Comparison of ENCODE assay signal across 1 cellular context in the genomic region with DNA sequence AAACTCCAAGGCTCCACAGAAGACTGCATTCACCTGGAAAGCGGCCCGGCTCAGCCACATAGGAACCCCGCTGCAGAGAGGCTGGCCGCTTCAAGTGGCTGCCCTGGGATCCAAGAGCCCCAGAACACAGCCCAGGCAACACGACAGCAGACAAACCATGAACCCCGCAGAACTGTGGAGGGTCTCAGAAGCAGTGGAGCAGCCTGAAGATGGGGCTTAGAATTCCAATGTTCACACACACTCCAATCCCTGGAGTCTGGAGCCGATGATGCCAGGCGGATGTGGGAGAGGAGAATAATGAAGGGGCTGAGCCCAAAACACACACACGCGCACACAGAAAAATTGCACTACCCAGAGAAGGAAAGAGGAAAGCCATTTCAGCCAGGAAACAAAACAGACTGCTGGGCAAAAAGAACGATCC.
TF ChIP-seq lines count a peak whose summit lies in the region.

No MANE protein-coding gene starts in this region.

TF ChIP-seq in GM23338, 12 proteins besides CTCF, POLR2A, EP300 and RAD21 (continued from another document):
- TF ChIP-seq, protein P1, sequence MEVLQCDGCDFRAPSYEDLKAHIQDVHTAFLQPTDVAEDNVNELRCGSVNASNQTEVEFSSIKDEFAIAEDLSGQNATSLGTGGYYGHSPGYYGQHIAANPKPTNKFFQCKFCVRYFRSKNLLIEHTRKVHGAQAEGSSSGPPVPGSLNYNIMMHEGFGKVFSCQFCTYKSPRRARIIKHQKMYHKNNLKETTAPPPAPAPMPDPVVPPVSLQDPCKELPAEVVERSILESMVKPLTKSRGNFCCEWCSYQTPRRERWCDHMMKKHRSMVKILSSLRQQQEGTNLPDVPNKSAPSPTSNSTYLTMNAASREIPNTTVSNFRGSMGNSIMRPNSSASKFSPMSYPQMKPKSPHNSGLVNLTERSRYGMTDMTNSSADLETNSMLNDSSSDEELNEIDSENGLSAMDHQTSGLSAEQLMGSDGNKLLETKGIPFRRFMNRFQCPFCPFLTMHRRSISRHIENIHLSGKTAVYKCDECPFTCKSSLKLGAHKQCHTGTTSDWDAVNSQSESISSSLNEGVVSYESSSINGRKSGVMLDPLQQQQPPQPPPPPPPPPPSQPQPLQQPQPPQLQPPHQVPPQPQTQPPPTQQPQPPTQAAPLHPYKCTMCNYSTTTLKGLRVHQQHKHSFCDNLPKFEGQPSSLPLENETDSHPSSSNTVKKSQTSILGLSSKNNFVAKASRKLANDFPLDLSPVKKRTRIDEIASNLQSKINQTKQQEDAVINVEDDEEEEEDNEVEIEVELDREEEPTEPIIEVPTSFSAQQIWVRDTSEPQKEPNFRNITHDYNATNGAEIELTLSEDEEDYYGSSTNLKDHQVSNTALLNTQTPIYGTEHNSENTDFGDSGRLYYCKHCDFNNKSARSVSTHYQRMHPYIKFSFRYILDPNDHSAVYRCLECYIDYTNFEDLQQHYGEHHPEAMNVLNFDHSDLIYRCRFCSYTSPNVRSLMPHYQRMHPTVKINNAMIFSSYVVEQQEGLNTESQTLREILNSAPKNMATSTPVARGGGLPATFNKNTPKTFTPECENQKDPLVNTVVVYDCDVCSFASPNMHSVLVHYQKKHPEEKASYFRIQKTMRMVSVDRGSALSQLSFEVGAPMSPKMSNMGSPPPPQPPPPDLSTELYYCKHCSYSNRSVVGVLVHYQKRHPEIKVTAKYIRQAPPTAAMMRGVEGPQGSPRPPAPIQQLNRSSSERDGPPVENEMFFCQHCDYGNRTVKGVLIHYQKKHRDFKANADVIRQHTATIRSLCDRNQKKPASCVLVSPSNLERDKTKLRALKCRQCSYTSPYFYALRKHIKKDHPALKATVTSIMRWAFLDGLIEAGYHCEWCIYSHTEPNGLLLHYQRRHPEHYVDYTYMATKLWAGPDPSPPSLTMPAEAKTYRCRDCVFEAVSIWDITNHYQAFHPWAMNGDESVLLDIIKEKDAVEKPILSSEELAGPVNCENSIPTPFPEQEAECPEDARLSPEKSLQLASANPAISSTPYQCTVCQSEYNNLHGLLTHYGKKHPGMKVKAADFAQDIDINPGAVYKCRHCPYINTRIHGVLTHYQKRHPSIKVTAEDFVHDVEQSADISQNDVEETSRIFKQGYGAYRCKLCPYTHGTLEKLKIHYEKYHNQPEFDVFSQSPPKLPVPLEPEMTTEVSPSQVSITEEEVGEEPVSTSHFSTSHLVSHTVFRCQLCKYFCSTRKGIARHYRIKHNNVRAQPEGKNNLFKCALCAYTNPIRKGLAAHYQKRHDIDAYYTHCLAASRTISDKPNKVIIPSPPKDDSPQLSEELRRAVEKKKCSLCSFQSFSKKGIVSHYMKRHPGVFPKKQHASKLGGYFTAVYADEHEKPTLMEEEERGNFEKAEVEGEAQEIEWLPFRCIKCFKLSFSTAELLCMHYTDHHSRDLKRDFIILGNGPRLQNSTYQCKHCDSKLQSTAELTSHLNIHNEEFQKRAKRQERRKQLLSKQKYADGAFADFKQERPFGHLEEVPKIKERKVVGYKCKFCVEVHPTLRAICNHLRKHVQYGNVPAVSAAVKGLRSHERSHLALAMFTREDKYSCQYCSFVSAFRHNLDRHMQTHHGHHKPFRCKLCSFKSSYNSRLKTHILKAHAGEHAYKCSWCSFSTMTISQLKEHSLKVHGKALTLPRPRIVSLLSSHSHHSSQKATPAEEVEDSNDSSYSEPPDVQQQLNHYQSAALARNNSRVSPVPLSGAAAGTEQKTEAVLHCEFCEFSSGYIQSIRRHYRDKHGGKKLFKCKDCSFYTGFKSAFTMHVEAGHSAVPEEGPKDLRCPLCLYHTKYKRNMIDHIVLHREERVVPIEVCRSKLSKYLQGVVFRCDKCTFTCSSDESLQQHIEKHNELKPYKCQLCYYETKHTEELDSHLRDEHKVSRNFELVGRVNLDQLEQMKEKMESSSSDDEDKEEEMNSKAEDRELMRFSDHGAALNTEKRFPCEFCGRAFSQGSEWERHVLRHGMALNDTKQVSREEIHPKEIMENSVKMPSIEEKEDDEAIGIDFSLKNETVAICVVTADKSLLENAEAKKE (CRISPR knock-in tag; IDR thresholded peaks at IDR 0.05) = no peak
- TF ChIP-seq, protein P2, sequence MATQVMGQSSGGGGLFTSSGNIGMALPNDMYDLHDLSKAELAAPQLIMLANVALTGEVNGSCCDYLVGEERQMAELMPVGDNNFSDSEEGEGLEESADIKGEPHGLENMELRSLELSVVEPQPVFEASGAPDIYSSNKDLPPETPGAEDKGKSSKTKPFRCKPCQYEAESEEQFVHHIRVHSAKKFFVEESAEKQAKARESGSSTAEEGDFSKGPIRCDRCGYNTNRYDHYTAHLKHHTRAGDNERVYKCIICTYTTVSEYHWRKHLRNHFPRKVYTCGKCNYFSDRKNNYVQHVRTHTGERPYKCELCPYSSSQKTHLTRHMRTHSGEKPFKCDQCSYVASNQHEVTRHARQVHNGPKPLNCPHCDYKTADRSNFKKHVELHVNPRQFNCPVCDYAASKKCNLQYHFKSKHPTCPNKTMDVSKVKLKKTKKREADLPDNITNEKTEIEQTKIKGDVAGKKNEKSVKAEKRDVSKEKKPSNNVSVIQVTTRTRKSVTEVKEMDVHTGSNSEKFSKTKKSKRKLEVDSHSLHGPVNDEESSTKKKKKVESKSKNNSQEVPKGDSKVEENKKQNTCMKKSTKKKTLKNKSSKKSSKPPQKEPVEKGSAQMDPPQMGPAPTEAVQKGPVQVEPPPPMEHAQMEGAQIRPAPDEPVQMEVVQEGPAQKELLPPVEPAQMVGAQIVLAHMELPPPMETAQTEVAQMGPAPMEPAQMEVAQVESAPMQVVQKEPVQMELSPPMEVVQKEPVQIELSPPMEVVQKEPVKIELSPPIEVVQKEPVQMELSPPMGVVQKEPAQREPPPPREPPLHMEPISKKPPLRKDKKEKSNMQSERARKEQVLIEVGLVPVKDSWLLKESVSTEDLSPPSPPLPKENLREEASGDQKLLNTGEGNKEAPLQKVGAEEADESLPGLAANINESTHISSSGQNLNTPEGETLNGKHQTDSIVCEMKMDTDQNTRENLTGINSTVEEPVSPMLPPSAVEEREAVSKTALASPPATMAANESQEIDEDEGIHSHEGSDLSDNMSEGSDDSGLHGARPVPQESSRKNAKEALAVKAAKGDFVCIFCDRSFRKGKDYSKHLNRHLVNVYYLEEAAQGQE (IDR thresholded peaks at IDR 0.05; ENCODE audit: unreplicated experiment) = no peak
- no peak for TF ChIP-seq JUNB (IDR thresholded peaks at IDR 0.05; ENCODE audit: unreplicated experiment)
- TF ChIP-seq POLR2AphosphoS5 (IDR thresholded peaks at IDR 0.05; ENCODE audit: low read depth) = no peak
- TF ChIP-seq NANOG (IDR thresholded peaks at IDR 0.05; ENCODE audit: borderline replicate concordance) = no peak
- TF ChIP-seq STAT1 (IDR thresholded peaks at IDR 0.05; ENCODE audit: unreplicated experiment) = no peak
- no peak for TF ChIP-seq ZNF331 (CRISPR knock-in tag; IDR thresholded peaks at IDR 0.05; ENCODE audit: low read depth)
- TF ChIP-seq, protein P3, sequence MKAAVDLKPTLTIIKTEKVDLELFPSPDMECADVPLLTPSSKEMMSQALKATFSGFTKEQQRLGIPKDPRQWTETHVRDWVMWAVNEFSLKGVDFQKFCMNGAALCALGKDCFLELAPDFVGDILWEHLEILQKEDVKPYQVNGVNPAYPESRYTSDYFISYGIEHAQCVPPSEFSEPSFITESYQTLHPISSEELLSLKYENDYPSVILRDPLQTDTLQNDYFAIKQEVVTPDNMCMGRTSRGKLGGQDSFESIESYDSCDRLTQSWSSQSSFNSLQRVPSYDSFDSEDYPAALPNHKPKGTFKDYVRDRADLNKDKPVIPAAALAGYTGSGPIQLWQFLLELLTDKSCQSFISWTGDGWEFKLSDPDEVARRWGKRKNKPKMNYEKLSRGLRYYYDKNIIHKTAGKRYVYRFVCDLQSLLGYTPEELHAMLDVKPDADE (IDR thresholded peaks at IDR 0.05) = no peak
- no peak for TF ChIP-seq CREB1 (CRISPR knock-in tag; IDR thresholded peaks at IDR 0.05; ENCODE audit: low read depth)
- TF ChIP-seq EZH2phosphoT487 (IDR thresholded peaks at IDR 0.05; ENCODE audit: unreplicated experiment) = no peak
- no peak for TF ChIP-seq ZNF114 (CRISPR knock-in tag; IDR thresholded peaks at IDR 0.05)
